Comparison of ENCODE assay signal across 1 cellular context in the genomic region with DNA sequence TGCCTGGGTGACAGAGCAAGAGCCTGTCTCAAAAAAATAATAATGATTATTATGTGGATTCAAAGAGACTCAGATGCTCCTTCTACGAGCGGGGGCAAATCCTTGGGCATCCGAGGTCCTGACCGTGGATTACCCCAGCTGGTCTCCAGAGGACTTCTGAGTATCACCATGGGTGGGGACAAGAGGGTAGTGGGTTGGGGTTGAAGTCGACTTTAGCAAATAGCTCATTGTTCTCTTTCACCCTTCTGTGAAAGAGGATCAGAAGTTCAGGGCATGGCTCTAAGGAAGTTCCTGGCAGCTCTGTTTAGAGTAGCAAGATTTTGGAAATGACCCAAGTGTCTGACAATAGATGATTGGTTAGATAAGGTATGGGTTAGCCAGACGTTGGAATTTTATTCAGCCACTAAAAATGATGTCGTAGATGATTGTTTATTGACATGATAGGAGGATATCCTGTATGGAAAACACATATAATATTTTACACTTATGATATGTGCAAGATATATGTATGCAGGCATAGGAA.
TF ChIP-seq lines count a peak whose summit lies in the region.

No MANE protein-coding gene starts in this region.

TF ChIP-seq in HepG2, 621 proteins besides CTCF, POLR2A, EP300 and RAD21:
- no peak for TF ChIP-seq ZNF160 (CRISPR knock-in tag; IDR thresholded peaks at IDR 0.05)
